In the genomic region with DNA sequence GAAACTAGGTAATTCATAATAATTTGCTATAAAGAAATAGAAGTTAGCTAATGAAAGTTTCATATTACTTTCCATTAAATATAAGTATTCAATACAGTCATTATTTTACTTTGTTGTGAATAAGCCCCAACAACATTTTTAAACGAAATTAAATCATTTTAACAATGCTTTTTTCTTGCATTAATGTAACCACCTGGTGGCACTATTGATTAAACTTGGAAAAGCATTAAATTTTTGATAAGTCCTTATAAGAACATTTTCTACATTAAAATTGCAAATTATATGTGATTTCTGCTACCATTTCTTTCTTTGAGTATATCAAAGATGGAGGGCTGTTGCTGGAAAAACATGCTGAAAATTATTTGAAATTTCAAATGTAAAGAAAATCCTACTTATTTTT, we compare ENCODE assay signal across 15 cellular contexts.
DNase-seq lines count a peak whose midpoint lies in the region; ATAC-seq and TF ChIP-seq lines count a peak whose summit lies in the region.
"Had no signal": no experiment of that assay in that cellular context is flagged by ENCODE, and none has a peak within 500 bp of the region (broad histone marks: within the 10 kb centered on the region; RNA-seq: fewer than 3 reads in every experiment).

No MANE protein-coding gene starts in this region.

- no peak for ATAC-seq in HG02840 (IDR thresholded peaks at IDR 0.05; ENCODE audit: low FRiP score, unreplicated experiment)
- ATAC-seq: activated CD4-positive, CD25-positive, alpha-beta regulatory T cell treated with anti-CD3 and anti-CD28 coated beads, Interleukin-2, amount 50 U/mL, for 24 hours had no signal

- TF ChIP-seq POLR2A in erythroblast (IDR thresholded peaks at IDR 0.05; ENCODE audit: low read length), result no peak

- DNase-seq in NCI-H1105 treated with DMSO at 0.1 percent for 48 hours (lab: John Stamatoyannopoulos, UW), result peak; percentile 23
- DNase-seq in NCI-H1105 (lab: John Stamatoyannopoulos, UW), result no peak
- peak; percentile 8 for DNase-seq in NCI-H460 (ENCODE audit: extremely low read depth, low read depth)
- peak; percentile 12 to 32 for DNase-seq in erythroblast (lab: John Stamatoyannopoulos, UW)
- peak; percentile 27 for DNase-seq in putamen (ENCODE audit: low spot score)
- DNase-seq in middle frontal gyrus (ENCODE audit: extremely low spot score, low spot score), result no peak
- no peak for DNase-seq in HK-2 (ENCODE audit: unreplicated experiment)
- DNase-seq: activated T-cell treated with anti-CD3 and anti-CD28 coated beads, Interleukin-2, amount 50 U/mL, for 1 hour; effector CD8-positive, alpha-beta T cell; left ventricle myocardium inferior; NCI-H82; stimulated activated CD4-positive, alpha-beta T cell treated with anti-CD3 and anti-CD28 coated beads, Interleukin-15, amount 100 ng/mL, for 24 hours; upper lobe of left lung had no signal

Comparison
In these comparisons a context has a peak if more than half of its experiments do, and no peak if none do; other contexts are left out.
1. DNase-seq: peak in NCI-H1105 treated with DMSO at 0.1 percent for 48 hours (single experiment), NCI-H460 (single experiment), erythroblast (2 of 2) and putamen (single experiment); none in NCI-H1105 (single experiment), middle frontal gyrus (single experiment) and HK-2 (single experiment).